Comparison of ENCODE assay signal across 1 cellular context in the genomic region with DNA sequence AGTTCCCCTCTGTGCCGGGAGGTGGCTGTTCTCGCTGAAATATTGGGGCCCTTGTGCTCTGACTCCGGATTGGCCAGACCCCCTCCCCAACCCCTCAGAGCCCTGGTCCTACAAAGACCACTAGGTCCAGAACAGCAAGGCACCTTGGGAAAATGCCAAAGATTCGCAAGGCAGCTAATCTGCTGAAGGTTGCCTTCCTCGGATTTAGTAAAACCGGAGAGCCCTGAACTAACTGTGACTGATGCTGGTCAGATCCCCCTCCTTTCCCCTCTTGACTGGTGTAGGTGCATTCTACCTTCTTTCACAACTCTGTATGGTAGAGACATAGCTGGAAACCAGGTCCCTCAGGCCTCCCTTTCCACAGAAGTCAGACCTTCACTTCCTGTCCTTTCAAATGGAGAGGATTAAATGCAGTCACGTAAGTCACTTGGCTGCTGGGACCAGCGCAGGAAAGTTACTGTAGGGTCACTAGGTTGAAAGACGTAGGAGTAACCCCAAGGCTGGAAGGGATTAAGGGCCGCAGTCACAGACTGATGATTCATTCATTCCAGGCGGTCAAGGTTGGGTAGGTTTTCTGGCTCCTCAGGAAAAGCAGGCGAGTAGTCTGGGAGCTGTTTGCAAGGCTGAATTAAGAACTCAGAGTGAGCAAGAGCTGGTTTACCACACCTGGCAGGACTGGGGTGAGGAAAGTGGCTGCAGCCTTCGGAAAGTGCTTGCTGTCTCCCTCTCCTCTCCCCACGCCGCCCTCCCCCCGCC.
TF ChIP-seq lines count a peak whose summit lies in the region.

No MANE protein-coding gene starts in this region.

TF ChIP-seq in SK-N-SH treated with all-trans-retinoic acid at 6 μM for 48 hours, 23 proteins besides CTCF, POLR2A, EP300 and RAD21 (continued from another document):
- TF ChIP-seq TOX (CRISPR knock-in tag; IDR thresholded peaks at IDR 0.05; ENCODE audit: borderline replicate concordance) (no peak), ZNF70 (CRISPR knock-in tag; IDR thresholded peaks at IDR 0.05) (no peak), ISL1 (CRISPR knock-in tag; IDR thresholded peaks at IDR 0.05) (no peak), ZFP3 (CRISPR knock-in tag; IDR thresholded peaks at IDR 0.05) (no peak)
